ENCODE assay signal across 14 cellular contexts in the genomic region with DNA sequence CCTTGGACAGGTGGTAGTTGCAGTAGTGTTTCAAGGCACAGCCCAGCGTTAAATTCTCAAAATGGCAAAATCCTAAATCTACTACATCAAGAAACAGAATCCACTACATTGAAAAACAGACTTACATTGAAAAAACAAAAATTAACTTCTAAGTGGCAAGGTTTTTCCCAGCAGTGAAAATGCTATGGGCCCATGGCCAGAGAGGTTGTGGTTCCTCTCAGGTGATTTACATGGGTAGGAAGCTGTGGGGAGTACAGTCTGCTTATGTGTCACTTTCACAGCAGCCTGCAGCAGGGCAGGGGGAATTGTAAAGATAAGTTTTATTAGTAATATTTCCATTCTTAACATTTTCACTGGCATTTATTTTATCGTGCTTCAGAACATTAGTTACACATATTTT. TPM values are rescaled to one million over a fixed set of nuclear protein-coding genes. Genes with fewer than 3 reads are reported as not detected.
DNase-seq lines count a peak whose midpoint lies in the region; ATAC-seq and TF ChIP-seq lines count a peak whose summit lies in the region.
"Had no signal": no experiment of that assay in that cellular context is flagged by ENCODE, and none has a peak within 500 bp of the region (broad histone marks: within the 10 kb centered on the region; RNA-seq: fewer than 3 reads in every experiment).

No MANE protein-coding gene starts in this region.

- H3K79me2 ChIP-seq in smooth muscle cell (ENCODE audit: low read depth): no peaks in the 10 kb centered on the region

- TF ChIP-seq CTCF in smooth muscle cell (IDR thresholded peaks at IDR 0.05; ENCODE audit: borderline replicate concordance, insufficient read depth, poor library complexity, severe bottlenecking): no peak

- H4K20me1 ChIP-seq in smooth muscle cell (ENCODE audit: low read depth): no peaks in the 10 kb centered on the region

- no peaks in the 10 kb centered on the region for H3F3A ChIP-seq in smooth muscle cell (ENCODE audit: low read depth)

- no peak overlapping the region for H3K27ac ChIP-seq in smooth muscle cell (ENCODE audit: low read depth)
- H3K27ac ChIP-seq: 22Rv1 had no signal

- no peak overlapping the region for H3K4me3 ChIP-seq in smooth muscle cell

- peaks cover 47% of the 10 kb centered on the region for H3K36me3 Mint-ChIP-seq in activated CD4-positive, alpha-beta T cell treated with anti-CD3 and anti-CD28 coated beads, Interleukin-2, amount 10 ng/mL, durations not matched to agents 24 days and 14 days (ENCODE audit: low read depth)
- peaks cover 49 to 55% of the 10 kb centered on the region in 2 donors for H3K36me3 Mint-ChIP-seq in stimulated activated naive B cell treated with anti-CD40 and anti-IgM and Interleukin-4, amounts not matched to agents 10 μg/mL and 1 μg/mL and 100 μg/mL, for 72 hours

- no peak overlapping the region for H2AFZ ChIP-seq in smooth muscle cell (ENCODE audit: low read depth)

- H3K9ac ChIP-seq in smooth muscle cell (ENCODE audit: low read depth): no peak overlapping the region

- ATAC-seq in GM21619 (IDR thresholded peaks at IDR 0.05; ENCODE audit: unreplicated experiment) (peak; percentile 94), HG03095 (IDR thresholded peaks at IDR 0.05; ENCODE audit: unreplicated experiment) (peak; percentile 91)
- peak; percentile 84 to 90 for ATAC-seq in stimulated activated naive B cell treated with anti-CD40 and anti-IgM and Interleukin-4, amounts not matched to agents 10 μg/mL and 1 μg/mL and 100 μg/mL, for 72 hours (replicated peaks)

- no peaks in the 10 kb centered on the region for H3K9me3 ChIP-seq in smooth muscle cell (replicated peaks; ENCODE audit: low read depth)

- peak overlapping the region; percentile 5 for H3K27ac Mint-ChIP-seq in activated CD4-positive, alpha-beta T cell treated with anti-CD3 and anti-CD28 coated beads, Interleukin-2, amount 10 ng/mL, durations not matched to agents 24 days and 14 days
- H3K27ac Mint-ChIP-seq in stimulated activated naive B cell treated with anti-CD40 and anti-IgM and Interleukin-4, amounts not matched to agents 10 μg/mL and 1 μg/mL and 100 μg/mL, for 72 hours: no peak overlapping the region
- H3K27ac Mint-ChIP-seq: dendritic cell treated with granulocyte-macrophage colony-stimulating factor and Interleukin-4, amounts not matched to agents 40 ng/mL and 50 ng/mL, for 4 days had no signal

- H3K4me1 Mint-ChIP-seq in activated CD4-positive, alpha-beta T cell treated with anti-CD3 and anti-CD28 coated beads, Interleukin-2, amount 10 ng/mL, durations not matched to agents 24 days and 14 days: peaks cover 25% of the 10 kb centered on the region
- H3K4me1 Mint-ChIP-seq in stimulated activated naive B cell treated with anti-CD40 and anti-IgM and Interleukin-4, amounts not matched to agents 10 μg/mL and 1 μg/mL and 100 μg/mL, for 72 hours: peaks cover 13 to 29% of the 10 kb centered on the region in 2 donors

- no peak overlapping the region for H3K4me3 Mint-ChIP-seq in activated CD4-positive, alpha-beta T cell treated with anti-CD3 and anti-CD28 coated beads, Interleukin-2, amount 10 ng/mL, durations not matched to agents 24 days and 14 days
- H3K4me3 Mint-ChIP-seq in stimulated activated naive B cell treated with anti-CD40 and anti-IgM and Interleukin-4, amounts not matched to agents 10 μg/mL and 1 μg/mL and 100 μg/mL, for 72 hours: no peak overlapping the region
- H3K4me3 Mint-ChIP-seq: dendritic cell treated with granulocyte-macrophage colony-stimulating factor and Interleukin-4, amounts not matched to agents 40 ng/mL and 50 ng/mL, for 4 days had no signal

- no peak for DNase-seq in activated CD4-positive, alpha-beta T cell treated with anti-CD3 and anti-CD28 coated beads, Interleukin-2, amount 10 ng/mL, durations not matched to agents 24 days and 14 days
- DNase-seq in activated CD4-positive, alpha-beta T cell treated with anti-CD3 and anti-CD28 coated beads for 4 hours: no peak
- DNase-seq in stimulated activated naive B cell treated with anti-CD40 and anti-IgM and Interleukin-4, amounts not matched to agents 10 μg/mL and 1 μg/mL and 100 μg/mL, for 72 hours: no peak
- DNase-seq in nucleus accumbens (lab: John Stamatoyannopoulos, UW): no peak
- DNase-seq in NCI-H69 (lab: John Stamatoyannopoulos, UW): no peak
- DNase-seq in smooth muscle cell (lab: John Stamatoyannopoulos, UW; ENCODE audit: unreplicated experiment): no peak
- DNase-seq: NCI-H1694, OCI-M1 had no signal

- H3K27me3 Mint-ChIP-seq in activated CD4-positive, alpha-beta T cell treated with anti-CD3 and anti-CD28 coated beads, Interleukin-2, amount 10 ng/mL, durations not matched to agents 24 days and 14 days: no peaks in the 10 kb centered on the region
- H3K27me3 Mint-ChIP-seq in stimulated activated naive B cell treated with anti-CD40 and anti-IgM and Interleukin-4, amounts not matched to agents 10 μg/mL and 1 μg/mL and 100 μg/mL, for 72 hours: peaks cover 0 to 4% of the 10 kb centered on the region in 2 donors
- H3K27me3 Mint-ChIP-seq: dendritic cell treated with granulocyte-macrophage colony-stimulating factor and Interleukin-4, amounts not matched to agents 40 ng/mL and 50 ng/mL, for 4 days had no signal

- H3K36me3 ChIP-seq in smooth muscle cell (ENCODE audit: low read depth): no peaks in the 10 kb centered on the region

- H3K9me3 Mint-ChIP-seq in activated CD4-positive, alpha-beta T cell treated with anti-CD3 and anti-CD28 coated beads, Interleukin-2, amount 10 ng/mL, durations not matched to agents 24 days and 14 days: peaks cover 14% of the 10 kb centered on the region
- H3K9me3 Mint-ChIP-seq in stimulated activated naive B cell treated with anti-CD40 and anti-IgM and Interleukin-4, amounts not matched to agents 10 μg/mL and 1 μg/mL and 100 μg/mL, for 72 hours: peaks cover 14 to 16% of the 10 kb centered on the region in 2 donors

- no peak overlapping the region for H3K4me2 ChIP-seq in smooth muscle cell

- H3K27me3 ChIP-seq in smooth muscle cell (ENCODE audit: low read depth): no peaks in the 10 kb centered on the region

- H3K4me1 ChIP-seq in smooth muscle cell (ENCODE audit: low read depth): no peaks in the 10 kb centered on the region

- WGBS in smooth muscle cell (ENCODE audit: low lambda C conversion rate): 64% methylated on average over 2 of the region's 2 CpGs

- intact Hi-C loops in activated CD4-positive, alpha-beta T cell treated with anti-CD3 and anti-CD28 coated beads, Interleukin-2, amount 10 ng/mL, durations not matched to agents 24 days and 14 days (cut with micrococcal nuclease): no loop called here

RNA-seq across cellular contexts. Expression of gene TTC14, which starts 24.9 kb away (rescaled TPM):
- 42.6 and 46.4 TPM in 2 replicates for total RNA-seq in activated CD4-positive, alpha-beta T cell treated with anti-CD3 and anti-CD28 coated beads, Interleukin-2, amount 10 ng/mL, durations not matched to agents 24 days and 14 days
- 37.6 and 53.1 TPM in 2 replicates for total RNA-seq in smooth muscle cell
- polyA plus RNA-seq in smooth muscle cell: 6.2 and 12.0 TPM in 2 replicates

RNA-seq across cellular contexts. Expression of gene CCDC39, which starts 52.4 kb away (rescaled TPM):
- total RNA-seq in activated CD4-positive, alpha-beta T cell treated with anti-CD3 and anti-CD28 coated beads, Interleukin-2, amount 10 ng/mL, durations not matched to agents 24 days and 14 days: not detected in 2 replicates
- total RNA-seq in smooth muscle cell: not detected in 2 replicates
- not detected in 2 replicates for polyA plus RNA-seq in smooth muscle cell
- total RNA-seq: T-helper 1 cell treated with Interleukin-12 subunit alpha and Interleukin-12 subunit beta and Interleukin-4 antibody, amounts not matched to agents 30 ng/mL and 1 ng/mL, for 36 hours had no signal
- polyA plus RNA-seq: keratinocyte had no signal
